Comparison of ENCODE assay signal across 8 cellular contexts in genomic region chr7:80136276-80137045, GRCh38. TPM values are rescaled to one million over a fixed set of nuclear protein-coding genes. Genes with fewer than 3 reads are reported as not detected.
A peak's percentile ranks its signal among the peaks of the same experiment; 100 is the strongest.
DNase-seq lines count a peak whose midpoint lies in the region; ATAC-seq and TF ChIP-seq lines count a peak whose summit lies in the region.

No MANE protein-coding gene starts in this region.

- H3K36me3 ChIP-seq in Caco-2 (ENCODE audit: control insufficient read depth, insufficient read depth, low read length) (no peaks in the 10 kb centered on the region), GM23338 (ENCODE audit: insufficient read depth) (no peaks in the 10 kb centered on the region)

- POLR2A ChIA-PET in Caco-2 (lab: Charles Lee) = no interaction called here

- no peaks in the 10 kb centered on the region for H3F3A ChIP-seq in GM23338 (replicated peaks; ENCODE audit: low read depth)

- H3K4me1 Mint-ChIP-seq in Caco-2 (ENCODE audit: low read depth, unreplicated experiment) = peaks cover 5% of the 10 kb centered on the region
- peaks cover 37% of the 10 kb centered on the region for H3K4me1 Mint-ChIP-seq in GM23338

- BruUV-seq in Caco-2 (replicated peaks; lab: Mats Ljungman, UMichigan) = no TSS peak

- no peaks in the 10 kb centered on the region for H3K9me2 ChIP-seq in GM23338 (ENCODE audit: insufficient read depth)

- H3K27me3 Mint-ChIP-seq in Caco-2 (ENCODE audit: insufficient read depth, unreplicated experiment) = peaks cover 23% of the 10 kb centered on the region
- peaks cover 17% of the 10 kb centered on the region for H3K27me3 Mint-ChIP-seq in GM23338 (ENCODE audit: insufficient read depth, low read depth, poor library complexity)

- H3K4me2 ChIP-seq in GM23338 = peak overlapping the region; percentile 89

- no peak for DNase-seq in Caco-2
- DNase-seq in GM23338 (ENCODE audit: low spot score) = no peak
- DNase-seq in SK-MEL-5 (ENCODE audit: low read depth, low spot score) = peak; percentile 24
- DNase-seq in globus pallidus (ENCODE audit: low spot score) = peak; percentile 43
- DNase-seq in activated gamma-delta T cell (lab: John Stamatoyannopoulos, UW) = no peak
- no peak for DNase-seq in iPS-NIHi11 (ENCODE audit: low spot score)

- H3K27ac ChIP-seq in GM23338 (ENCODE audit: low read depth) = no peak overlapping the region
- H3K27ac ChIP-seq in skin epidermis = peak overlapping the region in 16 of 21 experiments; percentile 67 to 99 (median 94)

- H2AFZ ChIP-seq in GM23338 = no peak overlapping the region

- H3K4me3 Mint-ChIP-seq in Caco-2 (ENCODE audit: unreplicated experiment) (peak overlapping the region; percentile 74), GM23338 (peak overlapping the region; percentile 92)

- H3K27me3 ChIP-seq in Caco-2 (replicated peaks; ENCODE audit: control insufficient read depth, insufficient read depth, low read length) (0 out of 2 replicates have a peak, but pooled peaks cover 1% of the 10 kb centered on the region), GM23338 (ENCODE audit: insufficient read depth) (peaks cover 26% of the 10 kb centered on the region)

- H3K79me2 ChIP-seq in GM23338 (replicated peaks; ENCODE audit: insufficient read depth) = peaks cover 60% of the 10 kb centered on the region

- H4K20me1 ChIP-seq in GM23338 (replicated peaks; ENCODE audit: insufficient read depth) = peaks cover 4% of the 10 kb centered on the region; the same call in 1 of the 2 replicates

- H3K9me3 Mint-ChIP-seq in Caco-2 (ENCODE audit: unreplicated experiment) (no peaks in the 10 kb centered on the region), GM23338 (peaks cover 3% of the 10 kb centered on the region; the same call in 2 of the 3 replicates)

- no peaks in the 10 kb centered on the region for H3K36me3 Mint-ChIP-seq in Caco-2 (ENCODE audit: insufficient read depth, unreplicated experiment)
- H3K36me3 Mint-ChIP-seq in GM23338 (ENCODE audit: low read depth) = peaks cover 7% of the 10 kb centered on the region

- H3K4me1 ChIP-seq in Caco-2 (0 out of 2 replicates have a peak, but pooled peaks cover 6% of the 10 kb centered on the region), GM23338 (ENCODE audit: insufficient read depth) (peaks cover 32% of the 10 kb centered on the region)

- ATAC-seq in GM23338 (no peak), HG03280 (IDR thresholded peaks at IDR 0.05; ENCODE audit: unreplicated experiment) (no peak)

- CTCF ChIA-PET in Caco-2 (lab: Charles Lee) = no interaction called here

- H3K9me3 ChIP-seq in Caco-2 = no peaks in the 10 kb centered on the region

- H3K4me3 ChIP-seq in Caco-2 (ENCODE audit: low read depth, low read length) (no peak overlapping the region), GM23338 (peak overlapping the region; percentile 77), skin epidermis (peak overlapping the region; percentile 54 to 92 (median 84))

- intact Hi-C loops in Caco-2 (cut with micrococcal nuclease; ENCODE audit: unreplicated experiment) = loop anchor here (10.0 kb wide), 2 partner anchors 148 to 318 kb away; no protein-coding TSS in a partner anchor

- in situ Hi-C loops in SK-MEL-5 (cut with HindIII; ENCODE audit: low pct_unique_long_range_greater_than_20kb, low sequenced_read_pairs) = loop anchor here (5.0 to 25.0 kb wide), 3 partner anchors 39 to 526 kb away; no protein-coding TSS in a partner anchor

- no peak overlapping the region for H3K27ac Mint-ChIP-seq in Caco-2 (ENCODE audit: unreplicated experiment)
- H3K27ac Mint-ChIP-seq in GM23338 = no peak overlapping the region

- no peak for TF ChIP-seq CTCF in Caco-2 (IDR thresholded peaks at IDR 0.05; ENCODE audit: insufficient read depth in 1 of 2, low read depth in 1 of 2, low read length in 1 of 2, severe bottlenecking in 1 of 2, unreplicated experiment in 1 of 2)
- no peak for TF ChIP-seq CTCF in GM23338 (conservative IDR thresholded peaks at IDR 0.05; ENCODE audit: low read depth in 2 of 2)

TF ChIP-seq in GM23338, 12 proteins besides CTCF, POLR2A, EP300 and RAD21:
- TF ChIP-seq POLR2AphosphoS5 (IDR thresholded peaks at IDR 0.05; ENCODE audit: low read depth) (no peak), ZNF114 (CRISPR knock-in tag; IDR thresholded peaks at IDR 0.05) (no peak), ETS1 (IDR thresholded peaks at IDR 0.05) (no peak), CREB1 (CRISPR knock-in tag; IDR thresholded peaks at IDR 0.05; ENCODE audit: low read depth) (no peak)
- TF ChIP-seq, protein P1, sequence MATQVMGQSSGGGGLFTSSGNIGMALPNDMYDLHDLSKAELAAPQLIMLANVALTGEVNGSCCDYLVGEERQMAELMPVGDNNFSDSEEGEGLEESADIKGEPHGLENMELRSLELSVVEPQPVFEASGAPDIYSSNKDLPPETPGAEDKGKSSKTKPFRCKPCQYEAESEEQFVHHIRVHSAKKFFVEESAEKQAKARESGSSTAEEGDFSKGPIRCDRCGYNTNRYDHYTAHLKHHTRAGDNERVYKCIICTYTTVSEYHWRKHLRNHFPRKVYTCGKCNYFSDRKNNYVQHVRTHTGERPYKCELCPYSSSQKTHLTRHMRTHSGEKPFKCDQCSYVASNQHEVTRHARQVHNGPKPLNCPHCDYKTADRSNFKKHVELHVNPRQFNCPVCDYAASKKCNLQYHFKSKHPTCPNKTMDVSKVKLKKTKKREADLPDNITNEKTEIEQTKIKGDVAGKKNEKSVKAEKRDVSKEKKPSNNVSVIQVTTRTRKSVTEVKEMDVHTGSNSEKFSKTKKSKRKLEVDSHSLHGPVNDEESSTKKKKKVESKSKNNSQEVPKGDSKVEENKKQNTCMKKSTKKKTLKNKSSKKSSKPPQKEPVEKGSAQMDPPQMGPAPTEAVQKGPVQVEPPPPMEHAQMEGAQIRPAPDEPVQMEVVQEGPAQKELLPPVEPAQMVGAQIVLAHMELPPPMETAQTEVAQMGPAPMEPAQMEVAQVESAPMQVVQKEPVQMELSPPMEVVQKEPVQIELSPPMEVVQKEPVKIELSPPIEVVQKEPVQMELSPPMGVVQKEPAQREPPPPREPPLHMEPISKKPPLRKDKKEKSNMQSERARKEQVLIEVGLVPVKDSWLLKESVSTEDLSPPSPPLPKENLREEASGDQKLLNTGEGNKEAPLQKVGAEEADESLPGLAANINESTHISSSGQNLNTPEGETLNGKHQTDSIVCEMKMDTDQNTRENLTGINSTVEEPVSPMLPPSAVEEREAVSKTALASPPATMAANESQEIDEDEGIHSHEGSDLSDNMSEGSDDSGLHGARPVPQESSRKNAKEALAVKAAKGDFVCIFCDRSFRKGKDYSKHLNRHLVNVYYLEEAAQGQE (IDR thresholded peaks at IDR 0.05; ENCODE audit: unreplicated experiment) = no peak
TF ChIP-seq in GM23338: peak in this region for 0.

RNA-seq across cellular contexts. Expression of gene GNAI1, which starts 1.8 kb away (rescaled TPM):
- 2.1 and 2.3 TPM in 2 replicates for total RNA-seq in Caco-2 (2022)
- 26.8 and 31.3 TPM in 2 replicates for total RNA-seq in GM23338 (2014; rRNA removed; shearing (Covaris generic))
- polyA plus RNA-seq in GM23338 (2016; fragmentation: Nextera tagmentation; extraction: Ambion mirVana) = 35.2 and 36.9 TPM in 2 replicates
- 54.9 and 59.5 TPM in 2 replicates for total RNA-seq in SK-MEL-5 (2014; rRNA removed; shearing (Covaris generic))
- 30.2 and 44.6 TPM in 2 replicates for polyA plus RNA-seq in SK-MEL-5 (2015; cell fraction: cytosol; rRNA removed)
- 10.2 and 16.1 TPM in 2 replicates for polyA plus RNA-seq in SK-MEL-5 (2015; cell fraction: nucleus; rRNA removed)

Comparison
In these comparisons a context has a peak if more than half of its experiments do, and no peak if none do; other contexts are left out.
1. DNase-seq: peak in SK-MEL-5 (single experiment) and globus pallidus (single experiment); none in Caco-2 (0 of 2), GM23338 (single experiment), activated gamma-delta T cell (single experiment) and iPS-NIHi11 (single experiment).